ENCODE assay signal across 14 cellular contexts in the genomic region with DNA sequence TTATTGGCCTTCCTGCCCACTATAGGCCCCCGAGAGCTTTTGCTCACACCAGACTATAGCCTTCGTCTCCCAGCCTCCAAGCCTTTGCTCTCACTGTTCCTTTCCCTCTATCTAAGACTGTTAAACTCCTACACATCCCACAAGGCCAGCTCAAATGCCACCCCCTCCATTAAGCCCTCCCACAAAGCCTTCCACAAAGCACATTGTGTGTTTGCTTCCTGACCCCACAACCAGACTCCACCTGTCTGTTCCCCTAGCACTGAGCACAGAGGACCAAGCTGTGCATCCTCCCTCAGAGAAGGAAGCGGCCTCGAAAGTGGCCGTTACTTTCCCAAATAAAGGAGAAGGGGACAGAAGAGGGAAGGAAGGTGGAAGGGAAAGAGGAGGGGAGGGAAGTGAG. TPM values are rescaled to one million over a fixed set of nuclear protein-coding genes. Genes with fewer than 3 reads are reported as not detected.
DNase-seq lines count a peak whose midpoint lies in the region; ATAC-seq and TF ChIP-seq lines count a peak whose summit lies in the region.
"Had no signal": no experiment of that assay in that cellular context is flagged by ENCODE, and none has a peak within 500 bp of the region (broad histone marks: within the 10 kb centered on the region; RNA-seq: fewer than 3 reads in every experiment).

No MANE protein-coding gene starts in this region.

- ATAC-seq in activated CD4-positive, alpha-beta T cell treated with anti-CD3 and anti-CD28 coated beads for 36 hours, result no peak

- TF ChIP-seq CTCF in WERI-Rb-1 (IDR thresholded peaks at IDR 0.05; ENCODE audit: low read depth, low read length), result no peak
- TF ChIP-seq CTCF in testis (IDR thresholded peaks at IDR 0.05), result no peak

- peaks cover 2% of the 10 kb centered on the region for H3K4me1 Mint-ChIP-seq in activated CD4-positive, alpha-beta T cell treated with anti-CD3 and anti-CD28 coated beads for 36 hours

- no peak overlapping the region for H3K27ac Mint-ChIP-seq in activated CD4-positive, alpha-beta T cell treated with anti-CD3 and anti-CD28 coated beads for 36 hours

- H3K27me3 Mint-ChIP-seq in activated CD4-positive, alpha-beta T cell treated with anti-CD3 and anti-CD28 coated beads for 36 hours, result peaks cover 39% of the 10 kb centered on the region

- H3K4me3 ChIP-seq in WERI-Rb-1 (ENCODE audit: low read depth, low read length), result peak overlapping the region; percentile 64
- no peak overlapping the region for H3K4me3 ChIP-seq in mesendoderm (ENCODE audit: low read length)
- peak overlapping the region in 1 of 2 donors; percentile 76 for H3K4me3 ChIP-seq in testis

- no peak overlapping the region for H3K4me2 ChIP-seq in mesendoderm (ENCODE audit: low read length)

- DNase-seq in SIG-M5 treated with dmso at 0.1 percent for 504 hours (lab: John Stamatoyannopoulos, UW; ENCODE audit: unreplicated experiment) (peak; percentile 23), SIG-M5 (lab: John Stamatoyannopoulos, UW) (no peak), WERI-Rb-1 (no peak), mesendoderm (no peak), testis (peak; percentile 67), GM19238 (ENCODE audit: insufficient read length, low spot score) (no peak), NCI-H187 treated with DMSO at 0.1 percent for 48 hours (lab: John Stamatoyannopoulos, UW) (no peak)
- no peak for DNase-seq in activated CD4-positive, alpha-beta T cell treated with anti-CD3 and anti-CD28 coated beads for 36 hours
- DNase-seq: foreskin melanocyte, islet precursor cell, NCI-H1048, NCI-H524 treated with DMSO at 0.1 percent for 48 hours, RPMI8226 had no signal

- H3K36me3 Mint-ChIP-seq in activated CD4-positive, alpha-beta T cell treated with anti-CD3 and anti-CD28 coated beads for 36 hours (ENCODE audit: low read depth), result no peaks in the 10 kb centered on the region

- H2BK5ac ChIP-seq in mesendoderm (ENCODE audit: low read length), result no peak overlapping the region

- no peak overlapping the region for H3K23ac ChIP-seq in mesendoderm (ENCODE audit: low read length)

- no peaks in the 10 kb centered on the region for H3K9me3 ChIP-seq in WERI-Rb-1 (ENCODE audit: severe bottlenecking)
- H3K9me3 ChIP-seq in testis, result no peaks in the 10 kb centered on the region

- H3K9me3 Mint-ChIP-seq in activated CD4-positive, alpha-beta T cell treated with anti-CD3 and anti-CD28 coated beads for 36 hours (ENCODE audit: low read depth), result no peaks in the 10 kb centered on the region

- H3K36me3 ChIP-seq in WERI-Rb-1 (peaks cover 27% of the 10 kb centered on the region), mesendoderm (ENCODE audit: control insufficient read depth, insufficient read depth, low read length) (no peaks in the 10 kb centered on the region), testis (ENCODE audit: low read depth, missing control alignments) (no peaks in the 10 kb centered on the region)

- no peak overlapping the region for H3K9ac ChIP-seq in mesendoderm (ENCODE audit: low read length)

- H3K27ac ChIP-seq in WERI-Rb-1, result peak overlapping the region; percentile 98
- no peak overlapping the region for H3K27ac ChIP-seq in mesendoderm (ENCODE audit: low read depth, low read length)
- peak overlapping the region in 1 of 2 donors; percentile 73 for H3K27ac ChIP-seq in testis
- H3K27ac ChIP-seq: 22Rv1 had no signal

- no peak overlapping the region for H2BK15ac ChIP-seq in mesendoderm (replicated peaks; ENCODE audit: low read depth)

- peak overlapping the region; percentile 50 for H3K56ac ChIP-seq in mesendoderm (ENCODE audit: low read length)

- peak overlapping the region; percentile 43 for H2AK5ac ChIP-seq in mesendoderm (ENCODE audit: low read length)

- no peaks in the 10 kb centered on the region for H3K79me2 ChIP-seq in mesendoderm (ENCODE audit: control insufficient read depth, insufficient read depth, low read length)

- no CpG with 5 or more reads among the region's 5 CpGs for WGBS in mesendoderm (ENCODE audit: extremely low coverage, insufficient coverage, low lambda C conversion rate)
- WGBS in testis, 2 donors, result 72 to 75% methylated on average over 5 of the region's 5 CpGs

- no peak overlapping the region for H4K8ac ChIP-seq in mesendoderm (ENCODE audit: low read depth, low read length)

- H3K27me3 ChIP-seq in WERI-Rb-1 (ENCODE audit: insufficient read depth, low read depth, severe bottlenecking), result no peaks in the 10 kb centered on the region
- H3K27me3 ChIP-seq in mesendoderm (ENCODE audit: insufficient read depth, low read length, poor library complexity), result no peaks in the 10 kb centered on the region
- no peaks in the 10 kb centered on the region for H3K27me3 ChIP-seq in testis

- H3K4me1 ChIP-seq in mesendoderm (ENCODE audit: control insufficient read depth, low read depth, low read length) (peaks cover 11% of the 10 kb centered on the region), testis (peaks cover 14% of the 10 kb centered on the region)

- H3K79me1 ChIP-seq in mesendoderm (ENCODE audit: low read length), result no peaks in the 10 kb centered on the region

- POLR2A ChIA-PET in activated CD4-positive, alpha-beta T cell treated with anti-CD3 and anti-CD28 coated beads for 36 hours (lab: Charles Lee), result no interaction called here

- no peak overlapping the region for H4K5ac ChIP-seq in mesendoderm (ENCODE audit: low read length)

- H3K4ac ChIP-seq in mesendoderm (ENCODE audit: low read depth, low read length), result no peak overlapping the region

- TF ChIP-seq POLR2A in testis (IDR thresholded peaks at IDR 0.05), result no peak

- intact Hi-C loops in testis (cut with DNase I; ENCODE audit: low total_unique reads), result no loop called here
- intact Hi-C loops in activated CD4-positive, alpha-beta T cell treated with anti-CD3 and anti-CD28 coated beads for 36 hours (cut with DNase I, micrococcal nuclease), result loop anchor here in 1 of 2 experiments (10.0 kb wide), 1 partner anchor 398 kb away; no protein-coding TSS in a partner anchor

- no peak overlapping the region for H2BK120ac ChIP-seq in mesendoderm (ENCODE audit: low read depth, low read length)

- no peak overlapping the region for H3K4me3 Mint-ChIP-seq in activated CD4-positive, alpha-beta T cell treated with anti-CD3 and anti-CD28 coated beads for 36 hours

- CTCF ChIA-PET in activated CD4-positive, alpha-beta T cell treated with anti-CD3 and anti-CD28 coated beads for 36 hours (lab: Charles Lee), result interaction anchor here (0.6 kb wide), 1 partner anchor 781 kb away, joined by 3 read pairs; no protein-coding TSS in a partner anchor

- H3K18ac ChIP-seq in mesendoderm (ENCODE audit: low read length), result no peak overlapping the region

RNA-seq across cellular contexts. Expression of gene LOXL4, which starts 1.3 kb away (rescaled TPM):
- polyA plus RNA-seq in mesendoderm (2013, experiment 1 of 2), result 0.67 TPM
- 0.64 TPM for polyA plus RNA-seq in mesendoderm (2013, experiment 2 of 2)
- 10 to 100 TPM; 18.9 to 38.2 TPM for total RNA-seq in testis
- 14.0 TPM for polyA plus RNA-seq in testis (ENCODE audit: insufficient read depth, low read depth, low replicate concordance)
- total RNA-seq in activated CD4-positive, alpha-beta T cell treated with anti-CD3 and anti-CD28 coated beads for 36 hours, result not detected

Comparison
In these comparisons a context has a peak if more than half of its experiments do, and no peak if none do; other contexts are left out.
1. DNase-seq: peak in SIG-M5 treated with dmso at 0.1 percent for 504 hours (single experiment) and testis (single experiment); none in SIG-M5 (single experiment), WERI-Rb-1 (single experiment), mesendoderm (single experiment), activated CD4-positive, alpha-beta T cell treated with anti-CD3 and anti-CD28 coated beads for 36 hours (single experiment), GM19238 (single experiment) and NCI-H187 treated with DMSO at 0.1 percent for 48 hours (single experiment).
2. RNA of gene LOXL4, which starts 1.3 kb away (total RNA-seq): 18.9 to 38.2 TPM in testis; not detected in activated CD4-positive, alpha-beta T cell treated with anti-CD3 and anti-CD28 coated beads for 36 hours; every median in the first group is over 10 times any median in the second.